8 cellular contexts compared by ENCODE assay signal in genomic region chr11:65354265-65355012, GRCh38. TPM values are rescaled to one million over a fixed set of nuclear protein-coding genes. Genes with fewer than 3 reads are reported as not detected.
A peak's percentile ranks its signal among the peaks of the same experiment; 100 is the strongest.
DNase-seq lines count a peak whose midpoint lies in the region; ATAC-seq and TF ChIP-seq lines count a peak whose summit lies in the region.

A gene with protein sequence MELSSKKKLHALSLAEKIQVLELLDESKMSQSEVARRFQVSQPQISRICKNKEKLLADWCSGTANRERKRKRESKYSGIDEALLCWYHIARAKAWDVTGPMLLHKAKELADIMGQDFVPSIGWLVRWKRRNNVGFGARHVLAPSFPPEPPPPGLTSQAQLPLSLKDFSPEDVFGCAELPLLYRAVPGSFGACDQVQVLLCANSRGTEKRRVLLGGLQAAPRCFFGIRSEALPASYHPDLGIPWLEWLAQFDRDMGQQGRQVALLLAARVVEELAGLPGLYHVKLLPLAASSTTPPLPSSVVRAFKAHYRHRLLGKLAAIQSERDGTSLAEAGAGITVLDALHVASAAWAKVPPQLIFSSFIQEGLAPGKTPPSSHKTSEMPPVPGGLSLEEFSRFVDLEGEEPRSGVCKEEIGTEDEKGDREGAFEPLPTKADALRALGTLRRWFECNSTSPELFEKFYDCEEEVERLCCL (plus strand): TSS chr11:65354751. CDS start chr11:65355809, 1,058 bp downstream.

- peak; percentile 95 for DNase-seq in DMS79 treated with DMSO at 0.1 percent for 48 hours (lab: John Stamatoyannopoulos, UW)
- peak; percentile 99 for DNase-seq in Karpas-422
- peak; percentile 98 to 99 (median 98) for DNase-seq in Peyer's patch
- DNase-seq in activated T-helper 1 cell treated with Interleukin-2 at 50 U/mL for 16 hours (ENCODE audit: low read depth) = peak; percentile 92
- DNase-seq in fibroblast of gingiva (ENCODE audit: low read depth) = peak; percentile 91
- DNase-seq in naive thymus-derived CD4-positive, alpha-beta T cell = peak; percentile 84 to 96 (median 93)
- DNase-seq in stimulated activated effector memory CD8-positive, alpha-beta T cell treated with anti-CD3 and anti-CD28 coated beads, Interleukin-12 subunit alpha, Interleukin-12 subunit beta, amount 100 ng/mL, for 72 hours (ENCODE audit: low spot score in 2 of 2) = peak; percentile 92 to 98

- peaks cover 0 to 9% (median 6%) of the 10 kb centered on the region in 5 donors for H3K36me3 Mint-ChIP-seq in naive thymus-derived CD4-positive, alpha-beta T cell
- peaks cover 46% of the 10 kb centered on the region for H3K36me3 Mint-ChIP-seq in stimulated activated effector memory CD8-positive, alpha-beta T cell treated with anti-CD3 and anti-CD28 coated beads, Interleukin-12 subunit alpha, Interleukin-12 subunit beta, amount 100 ng/mL, for 72 hours

- H3K4me1 Mint-ChIP-seq in naive thymus-derived CD4-positive, alpha-beta T cell = peaks cover 11 to 25% (median 19%) of the 10 kb centered on the region in 7 donors
- peaks cover 22% of the 10 kb centered on the region for H3K4me1 Mint-ChIP-seq in stimulated activated effector memory CD8-positive, alpha-beta T cell treated with anti-CD3 and anti-CD28 coated beads, Interleukin-12 subunit alpha, Interleukin-12 subunit beta, amount 100 ng/mL, for 72 hours

- H3K27ac ChIP-seq in Karpas-422 (ENCODE audit: low read length) = no peak within 1 kb of the TSS
- peak within 1 kb of the TSS; percentile 81 to 92 (median 88) for H3K27ac ChIP-seq in Peyer's patch
- H3K27ac ChIP-seq in naive thymus-derived CD4-positive, alpha-beta T cell (ENCODE audit: low read depth, low read length) = peak within 1 kb of the TSS; percentile 73

- H3K4me1 ChIP-seq in Karpas-422 (ENCODE audit: low read length) (peaks cover 14% of the 10 kb centered on the region), Peyer's patch (peaks cover 0 to 41% (median 7%) of the 10 kb centered on the region in 4 donors)
- H3K4me1 ChIP-seq in naive thymus-derived CD4-positive, alpha-beta T cell (ENCODE audit: control insufficient read depth in 2 of 2, insufficient read depth in 2 of 2, low read length in 2 of 2) = peaks cover 5 to 9% of the 10 kb centered on the region in 2 donors

- peak in 1 of 6 experiments; percentile 7 for TF ChIP-seq CTCF in Peyer's patch (IDR thresholded peaks at IDR 0.05)

- H3K9me2 ChIP-seq in Karpas-422 (replicated peaks; ENCODE audit: insufficient read depth, low read length) = no peaks in the 10 kb centered on the region

- H3K4me3 ChIP-seq in Karpas-422 (ENCODE audit: low read length) (peak within 1 kb of the TSS; percentile 80), Peyer's patch (peak within 1 kb of the TSS; percentile 82 to 97 (median 87))
- H3K4me3 ChIP-seq in naive thymus-derived CD4-positive, alpha-beta T cell (ENCODE audit: low read length) = peak within 1 kb of the TSS; percentile 68

- H3K27ac Mint-ChIP-seq in naive thymus-derived CD4-positive, alpha-beta T cell = peak within 1 kb of the TSS; percentile 75 to 94 (median 89)
- H3K27ac Mint-ChIP-seq in stimulated activated effector memory CD8-positive, alpha-beta T cell treated with anti-CD3 and anti-CD28 coated beads, Interleukin-12 subunit alpha, Interleukin-12 subunit beta, amount 100 ng/mL, for 72 hours = peak within 1 kb of the TSS; percentile 92

- H3K9ac ChIP-seq in Karpas-422 (ENCODE audit: low read length) = peak within 1 kb of the TSS; percentile 71

- H3K79me2 ChIP-seq in Karpas-422 (ENCODE audit: low read length) = no peaks in the 10 kb centered on the region

- CTCF ChIA-PET in naive thymus-derived CD4-positive, alpha-beta T cell (lab: Charles Lee) = interaction anchor here (1.4 kb wide), 1 partner anchor 39 kb away, joined by 4 read pairs; no protein-coding TSS in a partner anchor

- POLR2A ChIA-PET in naive thymus-derived CD4-positive, alpha-beta T cell (lab: Charles Lee) = interaction anchor here (0.7 to 1.9 kb wide), 7 partner anchors 13 to 366 kb away, joined by 3 to 5 read pairs (median 4); partner anchors contain the start of gene RNASEH2C

- H3K4me2 ChIP-seq in Karpas-422 (ENCODE audit: low read depth, low read length, poor library complexity, severe bottlenecking) = peak within 1 kb of the TSS; percentile 76

- peak within 1 kb of the TSS; percentile 90 to 97 (median 92) for H3K4me3 Mint-ChIP-seq in naive thymus-derived CD4-positive, alpha-beta T cell
- peak within 1 kb of the TSS; percentile 89 for H3K4me3 Mint-ChIP-seq in stimulated activated effector memory CD8-positive, alpha-beta T cell treated with anti-CD3 and anti-CD28 coated beads, Interleukin-12 subunit alpha, Interleukin-12 subunit beta, amount 100 ng/mL, for 72 hours

- H3K36me3 ChIP-seq in Karpas-422 (ENCODE audit: insufficient read depth, low read length) (peaks cover 8% of the 10 kb centered on the region; the same call in 1 of the 2 replicates), Peyer's patch (peaks cover 0 to 34% (median 0%) of the 10 kb centered on the region in 3 donors)
- H3K36me3 ChIP-seq in naive thymus-derived CD4-positive, alpha-beta T cell (ENCODE audit: control insufficient read depth in 2 of 3, insufficient read depth in 3 of 3, low read length in 3 of 3) = peaks cover 0 to 32% (median 3%) of the 10 kb centered on the region in 3 experiments

- no peaks in the 10 kb centered on the region for H4K20me1 ChIP-seq in Karpas-422 (ENCODE audit: insufficient read depth, low read depth, low read length)

- peaks cover 0 to 13% (median 0%) of the 10 kb centered on the region in 5 donors for H3K27me3 Mint-ChIP-seq in naive thymus-derived CD4-positive, alpha-beta T cell

- H2AFZ ChIP-seq in Karpas-422 (ENCODE audit: low read length) = peak within 1 kb of the TSS; percentile 86

- H3K9me3 ChIP-seq in Karpas-422 (ENCODE audit: low read length) = no peaks in the 10 kb centered on the region
- H3K9me3 ChIP-seq in Peyer's patch = no peaks in the 10 kb centered on the region
- no peaks in the 10 kb centered on the region for H3K9me3 ChIP-seq in naive thymus-derived CD4-positive, alpha-beta T cell (ENCODE audit: control insufficient read depth in 2 of 3, low read length in 3 of 3)

- peak; percentile 88 for ATAC-seq in GM21825 (IDR thresholded peaks at IDR 0.05; ENCODE audit: unreplicated experiment)
- peak; percentile 99 for ATAC-seq in naive thymus-derived CD4-positive, alpha-beta T cell
- ATAC-seq in stimulated activated effector memory CD8-positive, alpha-beta T cell treated with anti-CD3 and anti-CD28 coated beads, Interleukin-12 subunit alpha, Interleukin-12 subunit beta, amount 100 ng/mL, for 72 hours = peak; percentile 97

- peak; percentile 64 to 96 for TF ChIP-seq POLR2A in Peyer's patch (IDR thresholded peaks at IDR 0.05)

- H3K27me3 ChIP-seq in Karpas-422 (ENCODE audit: low read length) (no peaks in the 10 kb centered on the region), Peyer's patch (no peaks in the 10 kb centered on the region)
- H3K27me3 ChIP-seq in naive thymus-derived CD4-positive, alpha-beta T cell (ENCODE audit: control insufficient read depth in 2 of 2, insufficient read depth in 2 of 2, low read length in 2 of 2) = no peaks in the 10 kb centered on the region

- intact Hi-C loops in naive thymus-derived CD4-positive, alpha-beta T cell (cut with micrococcal nuclease) = loop anchor here (1.0 to 2.0 kb wide), 4 partner anchors 21 to 220 kb away; partner anchors contain the start of genes DPF2 (in 2 of the 2), SLC25A45 (in 2 of the 2) and SYVN1 (in 1 of the 2)

- peaks cover 0 to 2% (median 0%) of the 10 kb centered on the region in 11 donors for H3K9me3 Mint-ChIP-seq in naive thymus-derived CD4-positive, alpha-beta T cell
- no peaks in the 10 kb centered on the region for H3K9me3 Mint-ChIP-seq in stimulated activated effector memory CD8-positive, alpha-beta T cell treated with anti-CD3 and anti-CD28 coated beads, Interleukin-12 subunit alpha, Interleukin-12 subunit beta, amount 100 ng/mL, for 72 hours

RNA-seq across cellular contexts. Expression of the gene that starts here (rescaled TPM):
- 0.11 and 0.83 TPM in 2 replicates for total RNA-seq in Karpas-422 (2014; rRNA removed; shearing (Covaris generic); ENCODE audit: low replicate concordance)
- total RNA-seq in Peyer's patch = 10 to 100 TPM in 1 of 4 donors, 1 to 10 TPM in 3; 3.3 to 11.7 (median 7.7) TPM
- 1 to 10 TPM in 4 of 5 experiments, under 1 TPM in 1; 0.39 to 2.0 (median 1.6) TPM for total RNA-seq in naive thymus-derived CD4-positive, alpha-beta T cell
- under 1 TPM; 0.45 to 0.75 TPM for polyA plus RNA-seq in naive thymus-derived CD4-positive, alpha-beta T cell

Comparison
In these comparisons a context has a peak if more than half of its experiments do, and no peak if none do; other contexts are left out.
1. Peak in DNase-seq, H3K4me3 ChIP-seq, H3K9ac ChIP-seq and H3K4me2 ChIP-seq in Karpas-422; RNA of the gene not detected or under 1 TPM.